In the genomic region with DNA sequence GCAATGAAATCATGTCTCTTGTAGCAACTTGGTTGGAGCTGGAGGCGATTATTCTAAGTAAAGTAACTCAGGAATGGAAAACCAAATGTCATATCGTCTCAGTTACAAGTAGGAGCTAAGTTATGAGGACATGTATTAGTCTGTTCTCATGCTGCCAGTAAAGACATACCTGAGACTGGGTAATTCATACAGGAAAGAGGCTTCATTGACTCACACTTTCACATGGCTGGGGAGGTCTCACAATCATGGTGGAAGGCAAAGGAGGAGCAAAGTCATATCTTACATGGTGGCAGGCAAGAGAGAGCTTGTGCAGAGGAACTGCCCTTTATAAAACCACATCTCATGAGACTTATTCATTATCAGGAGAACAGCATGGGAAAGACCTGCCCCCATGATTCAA, we compare ENCODE assay signal across 16 cellular contexts.
DNase-seq lines count a peak whose midpoint lies in the region; ATAC-seq lines count a peak whose summit lies in the region.
"Had no signal": no experiment of that assay in that cellular context is flagged by ENCODE, and none has a peak within 500 bp of the region (broad histone marks: within the 10 kb centered on the region; RNA-seq: fewer than 3 reads in every experiment).

No MANE protein-coding gene starts in this region.

- no peak overlapping the region for H3K27ac Mint-ChIP-seq in activated naive CD8-positive, alpha-beta T cell treated with anti-CD3 and anti-CD28 coated beads, Interleukin-2, amount 50 U/mL, for 24 hours
- H3K27ac Mint-ChIP-seq in activated naive CD8-positive, alpha-beta T cell treated with anti-CD3 and anti-CD28 coated beads for 36 hours = no peak overlapping the region
- H3K27ac Mint-ChIP-seq in activated T-helper 17 cell treated with anti-CD3 and anti-CD28 coated beads, Interleukin-2, amount 50 U/mL, for 72 hours = no peak overlapping the region
- H3K27ac Mint-ChIP-seq in stimulated activated naive CD8-positive, alpha-beta T cell treated with anti-CD3 and anti-CD28 coated beads, Interleukin-15, amount 100 ng/mL, for 72 hours = peak overlapping the region in 1 of 2 donors; percentile 64
- H3K27ac Mint-ChIP-seq: CD8-positive, alpha-beta T cell; HFFc6 had no signal

- peaks cover 5% of the 10 kb centered on the region for H3K4me1 Mint-ChIP-seq in activated naive CD8-positive, alpha-beta T cell treated with anti-CD3 and anti-CD28 coated beads, Interleukin-2, amount 50 U/mL, for 24 hours
- peaks cover 4% of the 10 kb centered on the region for H3K4me1 Mint-ChIP-seq in activated naive CD8-positive, alpha-beta T cell treated with anti-CD3 and anti-CD28 coated beads for 36 hours
- H3K4me1 Mint-ChIP-seq in activated T-helper 17 cell treated with anti-CD3 and anti-CD28 coated beads, Interleukin-2, amount 50 U/mL, for 72 hours = peaks cover 6% of the 10 kb centered on the region
- H3K4me1 Mint-ChIP-seq in stimulated activated naive CD8-positive, alpha-beta T cell treated with anti-CD3 and anti-CD28 coated beads, Interleukin-15, amount 100 ng/mL, for 72 hours = peaks cover 6% of the 10 kb centered on the region
- H3K4me1 Mint-ChIP-seq: B cell had no signal

- peaks cover 4% of the 10 kb centered on the region for H3K9me3 Mint-ChIP-seq in activated naive CD8-positive, alpha-beta T cell treated with anti-CD3 and anti-CD28 coated beads, Interleukin-2, amount 50 U/mL, for 24 hours
- H3K9me3 Mint-ChIP-seq in activated naive CD8-positive, alpha-beta T cell treated with anti-CD3 and anti-CD28 coated beads for 36 hours = no peaks in the 10 kb centered on the region
- H3K9me3 Mint-ChIP-seq in activated T-helper 17 cell treated with anti-CD3 and anti-CD28 coated beads, Interleukin-2, amount 50 U/mL, for 72 hours = peaks cover 4% of the 10 kb centered on the region
- H3K9me3 Mint-ChIP-seq in stimulated activated naive CD8-positive, alpha-beta T cell treated with anti-CD3 and anti-CD28 coated beads, Interleukin-15, amount 100 ng/mL, for 72 hours = peaks cover 5 to 6% of the 10 kb centered on the region in 2 donors
- H3K9me3 Mint-ChIP-seq: CD8-positive, alpha-beta T cell had no signal

- no peak overlapping the region for H3K4me3 Mint-ChIP-seq in activated naive CD8-positive, alpha-beta T cell treated with anti-CD3 and anti-CD28 coated beads, Interleukin-2, amount 50 U/mL, for 24 hours
- no peak overlapping the region for H3K4me3 Mint-ChIP-seq in activated naive CD8-positive, alpha-beta T cell treated with anti-CD3 and anti-CD28 coated beads for 36 hours
- no peak overlapping the region for H3K4me3 Mint-ChIP-seq in activated T-helper 17 cell treated with anti-CD3 and anti-CD28 coated beads, Interleukin-2, amount 50 U/mL, for 72 hours
- no peak overlapping the region for H3K4me3 Mint-ChIP-seq in stimulated activated naive CD8-positive, alpha-beta T cell treated with anti-CD3 and anti-CD28 coated beads, Interleukin-15, amount 100 ng/mL, for 72 hours
- H3K4me3 Mint-ChIP-seq: B cell; CD8-positive, alpha-beta T cell; HFFc6 had no signal

- H3K27me3 Mint-ChIP-seq in activated naive CD8-positive, alpha-beta T cell treated with anti-CD3 and anti-CD28 coated beads, Interleukin-2, amount 50 U/mL, for 24 hours = no peaks in the 10 kb centered on the region
- H3K27me3 Mint-ChIP-seq in activated naive CD8-positive, alpha-beta T cell treated with anti-CD3 and anti-CD28 coated beads for 36 hours = peaks cover 4% of the 10 kb centered on the region
- no peaks in the 10 kb centered on the region for H3K27me3 Mint-ChIP-seq in activated T-helper 17 cell treated with anti-CD3 and anti-CD28 coated beads, Interleukin-2, amount 50 U/mL, for 72 hours
- peaks cover 8% of the 10 kb centered on the region for H3K27me3 Mint-ChIP-seq in stimulated activated naive CD8-positive, alpha-beta T cell treated with anti-CD3 and anti-CD28 coated beads, Interleukin-15, amount 100 ng/mL, for 72 hours
- H3K27me3 Mint-ChIP-seq: B cell had no signal

- peak; percentile 46 for ATAC-seq in activated naive CD8-positive, alpha-beta T cell treated with anti-CD3 and anti-CD28 coated beads, Interleukin-2, amount 50 U/mL, for 24 hours
- ATAC-seq in activated T-helper 17 cell treated with anti-CD3 and anti-CD28 coated beads, Interleukin-2, amount 50 U/mL, for 72 hours (replicated peaks) = peak; percentile 48
- ATAC-seq in stimulated activated naive CD8-positive, alpha-beta T cell treated with anti-CD3 and anti-CD28 coated beads, Interleukin-15, amount 100 ng/mL, for 72 hours = peak; percentile 60
- no peak for ATAC-seq in HG03521 (IDR thresholded peaks at IDR 0.05; ENCODE audit: unreplicated experiment)
- ATAC-seq: CD8-positive, alpha-beta T cell; HCT116 had no signal

- peak; percentile 13 for DNase-seq in activated CD4-positive, alpha-beta T cell treated with anti-CD3 and anti-CD28 coated beads for 48 hours
- no peak for DNase-seq in activated CD4-positive, alpha-beta T cell treated with anti-CD3 and anti-CD28 coated beads for 1 hour
- DNase-seq in activated naive CD8-positive, alpha-beta T cell treated with anti-CD3 and anti-CD28 coated beads, Interleukin-2, amount 50 U/mL, for 24 hours = no peak
- no peak for DNase-seq in activated naive CD8-positive, alpha-beta T cell treated with anti-CD3 and anti-CD28 coated beads for 36 hours
- no peak for DNase-seq in stimulated activated naive CD8-positive, alpha-beta T cell treated with anti-CD3 and anti-CD28 coated beads, Interleukin-15, amount 100 ng/mL, for 72 hours
- DNase-seq: Calu3; CD8-positive, alpha-beta T cell; DMS79 treated with DMSO at 0.1 percent for 48 hours; GF-D8; GOT3; H7; HFFc6 had no signal

- peaks cover 3% of the 10 kb centered on the region for H3K36me3 Mint-ChIP-seq in activated naive CD8-positive, alpha-beta T cell treated with anti-CD3 and anti-CD28 coated beads, Interleukin-2, amount 50 U/mL, for 24 hours (ENCODE audit: low read depth)
- H3K36me3 Mint-ChIP-seq in activated naive CD8-positive, alpha-beta T cell treated with anti-CD3 and anti-CD28 coated beads for 36 hours = no peaks in the 10 kb centered on the region
- no peaks in the 10 kb centered on the region for H3K36me3 Mint-ChIP-seq in activated T-helper 17 cell treated with anti-CD3 and anti-CD28 coated beads, Interleukin-2, amount 50 U/mL, for 72 hours (ENCODE audit: low read depth)
- H3K36me3 Mint-ChIP-seq: CD8-positive, alpha-beta T cell had no signal
